Comparison of ENCODE assay signal across 20 cellular contexts in the genomic region with DNA sequence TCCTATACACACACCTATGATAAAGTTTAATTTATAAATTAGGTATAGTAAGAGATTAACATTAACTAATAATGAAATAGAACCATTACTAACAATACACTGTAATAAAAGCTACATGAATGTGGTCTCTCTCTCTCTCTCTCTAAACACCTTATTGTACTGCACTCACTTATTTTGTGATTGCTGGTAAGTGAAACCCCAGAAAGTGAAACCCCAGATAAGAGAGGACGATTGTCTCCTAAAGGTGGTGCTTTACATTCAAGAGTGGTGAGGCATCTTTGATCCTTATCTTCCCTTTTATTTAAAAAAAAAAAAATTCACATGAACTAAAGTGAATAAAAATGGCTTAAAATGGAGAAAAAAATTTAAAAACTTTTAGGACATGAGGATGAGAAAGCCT.
DNase-seq lines count a peak whose midpoint lies in the region; ATAC-seq and TF ChIP-seq lines count a peak whose summit lies in the region.
"Had no signal": no experiment of that assay in that cellular context is flagged by ENCODE, and none has a peak within 500 bp of the region (broad histone marks: within the 10 kb centered on the region; RNA-seq: fewer than 3 reads in every experiment).

No MANE protein-coding gene starts in this region.

- H3K27me3 ChIP-seq in naive thymus-derived CD4-positive, alpha-beta T cell (ENCODE audit: control insufficient read depth in 2 of 2, insufficient read depth in 2 of 2, low read length in 2 of 2): no peaks in the 10 kb centered on the region
- H3K27me3 ChIP-seq: brain microvascular endothelial cell had no signal

- intact Hi-C loops in activated CD4-positive, alpha-beta T cell treated with anti-CD3 and anti-CD28 coated beads, Interleukin-2, amount 10 ng/mL, durations not matched to agents 24 days and 14 days (cut with micrococcal nuclease): loop anchor here (1.0 kb wide), 1 partner anchor 8 kb away; no protein-coding TSS in a partner anchor
- intact Hi-C loops in activated T-helper 1 cell treated with anti-CD3 and anti-CD28 coated beads, Interleukin-12 subunit alpha, Interleukin-12 subunit beta, Interleukin-2, Interleukin-4 antibody, amounts not matched to agents 30 ng/mL and 10 ng/mL and 1 ng/mL, durations not matched to agents 14 hours and 24 hours and 36 hours (cut with micrococcal nuclease): loop anchor here (1.0 kb wide), 1 partner anchor 8 kb away; no protein-coding TSS in a partner anchor
- intact Hi-C loops in naive thymus-derived CD4-positive, alpha-beta T cell (cut with micrococcal nuclease): loop anchor here (1.0 to 10.0 kb wide), 3 partner anchors 47 to 457 kb away; a partner anchor contains a TSS

- peak; percentile 75 for DNase-seq in activated CD4-positive, alpha-beta T cell treated with anti-CD3 and anti-CD28 coated beads, Interleukin-2, amount 10 ng/mL, durations not matched to agents 24 days and 14 days
- DNase-seq in activated CD4-positive, alpha-beta T cell treated with anti-CD3 and anti-CD28 coated beads for 48 hours: no peak
- no peak for DNase-seq in HFFc6
- no peak for DNase-seq in activated T-helper 1 cell treated with anti-CD3 and anti-CD28 coated beads, Interleukin-12 subunit alpha, Interleukin-12 subunit beta, Interleukin-2, Interleukin-4 antibody, amounts not matched to agents 30 ng/mL and 10 ng/mL and 1 ng/mL, durations not matched to agents 14 hours and 24 hours and 36 hours (ENCODE audit: low spot score)
- peak in 2 of 9 donors; percentile 12 to 13 for DNase-seq in naive thymus-derived CD4-positive, alpha-beta T cell
- no peak for DNase-seq in DMS153 (lab: John Stamatoyannopoulos, UW)
- no peak for DNase-seq in NOMO-1 (lab: John Stamatoyannopoulos, UW; ENCODE audit: unreplicated experiment in 2 of 2)
- DNase-seq: brain microvascular endothelial cell; effector memory CD4-positive, alpha-beta T cell; foreskin fibroblast; NCI-H1092 treated with DMSO at 0.1 percent for 48 hours; NCI-H2227 treated with DMSO at 0.1 percent for 48 hours; PC-3; right cardiac atrium; stimulated activated CD4-positive, alpha-beta T cell treated with anti-CD3 and anti-CD28 coated beads, Interleukin-1b, Interleukin-23, amount 100 ng/mL, for 48 hours; trophoblast cell had no signal

- peak; percentile 72 for ATAC-seq in naive thymus-derived CD4-positive, alpha-beta T cell
- ATAC-seq in HG02981 (IDR thresholded peaks at IDR 0.05; ENCODE audit: unreplicated experiment): no peak
- ATAC-seq: PC-3, right cardiac atrium had no signal

- peaks cover 24% of the 10 kb centered on the region for H3K36me3 Mint-ChIP-seq in activated CD4-positive, alpha-beta T cell treated with anti-CD3 and anti-CD28 coated beads, Interleukin-2, amount 10 ng/mL, durations not matched to agents 24 days and 14 days (ENCODE audit: low read depth)
- peaks cover 11% of the 10 kb centered on the region for H3K36me3 Mint-ChIP-seq in HFFc6 (ENCODE audit: low read depth)
- peaks cover 24% of the 10 kb centered on the region for H3K36me3 Mint-ChIP-seq in activated T-helper 1 cell treated with anti-CD3 and anti-CD28 coated beads, Interleukin-12 subunit alpha, Interleukin-12 subunit beta, Interleukin-2, Interleukin-4 antibody, amounts not matched to agents 30 ng/mL and 10 ng/mL and 1 ng/mL, durations not matched to agents 14 hours and 24 hours and 36 hours (ENCODE audit: low read depth)
- peaks cover 0 to 25% (median 14%) of the 10 kb centered on the region in 5 donors for H3K36me3 Mint-ChIP-seq in naive thymus-derived CD4-positive, alpha-beta T cell

- no peaks in the 10 kb centered on the region for H3K9me3 Mint-ChIP-seq in activated CD4-positive, alpha-beta T cell treated with anti-CD3 and anti-CD28 coated beads, Interleukin-2, amount 10 ng/mL, durations not matched to agents 24 days and 14 days
- no peaks in the 10 kb centered on the region for H3K9me3 Mint-ChIP-seq in HFFc6
- H3K9me3 Mint-ChIP-seq in activated T-helper 1 cell treated with anti-CD3 and anti-CD28 coated beads, Interleukin-12 subunit alpha, Interleukin-12 subunit beta, Interleukin-2, Interleukin-4 antibody, amounts not matched to agents 30 ng/mL and 10 ng/mL and 1 ng/mL, durations not matched to agents 14 hours and 24 hours and 36 hours: no peaks in the 10 kb centered on the region
- no peaks in the 10 kb centered on the region for H3K9me3 Mint-ChIP-seq in naive thymus-derived CD4-positive, alpha-beta T cell
- H3K9me3 Mint-ChIP-seq: IgD-negative memory B cell, WTC11 had no signal

- H3K27ac ChIP-seq in naive thymus-derived CD4-positive, alpha-beta T cell (ENCODE audit: low read depth, low read length): no peak overlapping the region
- H3K27ac ChIP-seq: brain microvascular endothelial cell had no signal

- peaks cover 23 to 44% of the 10 kb centered on the region in 2 donors for H3K4me1 ChIP-seq in naive thymus-derived CD4-positive, alpha-beta T cell (ENCODE audit: control insufficient read depth in 2 of 2, insufficient read depth in 2 of 2, low read length in 2 of 2)

- H3K36me3 ChIP-seq in naive thymus-derived CD4-positive, alpha-beta T cell (ENCODE audit: control insufficient read depth in 2 of 3, insufficient read depth in 3 of 3, low read length in 3 of 3): peaks cover 0 to 10% (median 0%) of the 10 kb centered on the region in 3 experiments

- no peak for TF ChIP-seq CTCF in HFFc6 (IDR thresholded peaks at IDR 0.05)

- H3K9me3 ChIP-seq in naive thymus-derived CD4-positive, alpha-beta T cell (ENCODE audit: control insufficient read depth in 2 of 3, low read length in 3 of 3): no peaks in the 10 kb centered on the region

- peak overlapping the region; percentile 62 for H3K4me3 Mint-ChIP-seq in activated CD4-positive, alpha-beta T cell treated with anti-CD3 and anti-CD28 coated beads, Interleukin-2, amount 10 ng/mL, durations not matched to agents 24 days and 14 days
- peak overlapping the region; percentile 24 for H3K4me3 Mint-ChIP-seq in HFFc6
- peak overlapping the region; percentile 42 for H3K4me3 Mint-ChIP-seq in activated T-helper 1 cell treated with anti-CD3 and anti-CD28 coated beads, Interleukin-12 subunit alpha, Interleukin-12 subunit beta, Interleukin-2, Interleukin-4 antibody, amounts not matched to agents 30 ng/mL and 10 ng/mL and 1 ng/mL, durations not matched to agents 14 hours and 24 hours and 36 hours
- peak overlapping the region; percentile 7 to 73 (median 47) for H3K4me3 Mint-ChIP-seq in naive thymus-derived CD4-positive, alpha-beta T cell
- H3K4me3 Mint-ChIP-seq: WTC11 had no signal

- POLR2A ChIA-PET in naive thymus-derived CD4-positive, alpha-beta T cell (lab: Charles Lee): interaction anchor here (0.6 kb wide), 1 partner anchor 64 kb away, joined by 5 read pairs; no protein-coding TSS in a partner anchor

- peak overlapping the region; percentile 3 for H3K4me3 ChIP-seq in naive thymus-derived CD4-positive, alpha-beta T cell (ENCODE audit: low read length)
- H3K4me3 ChIP-seq: lung had no signal

- H3K27ac Mint-ChIP-seq in activated CD4-positive, alpha-beta T cell treated with anti-CD3 and anti-CD28 coated beads, Interleukin-2, amount 10 ng/mL, durations not matched to agents 24 days and 14 days: no peak overlapping the region
- H3K27ac Mint-ChIP-seq in HFFc6: peak overlapping the region; percentile 14; the same call in 1 of the 2 replicates
- H3K27ac Mint-ChIP-seq in activated T-helper 1 cell treated with anti-CD3 and anti-CD28 coated beads, Interleukin-12 subunit alpha, Interleukin-12 subunit beta, Interleukin-2, Interleukin-4 antibody, amounts not matched to agents 30 ng/mL and 10 ng/mL and 1 ng/mL, durations not matched to agents 14 hours and 24 hours and 36 hours: no peak overlapping the region
- peak overlapping the region in 4 of 9 donors; percentile 5 to 48 (median 17) for H3K27ac Mint-ChIP-seq in naive thymus-derived CD4-positive, alpha-beta T cell
- H3K27ac Mint-ChIP-seq: WTC11 had no signal

- CTCF ChIA-PET in naive thymus-derived CD4-positive, alpha-beta T cell (lab: Charles Lee): no interaction called here

- peaks cover 5% of the 10 kb centered on the region for H3K27me3 Mint-ChIP-seq in activated CD4-positive, alpha-beta T cell treated with anti-CD3 and anti-CD28 coated beads, Interleukin-2, amount 10 ng/mL, durations not matched to agents 24 days and 14 days
- H3K27me3 Mint-ChIP-seq in HFFc6 (ENCODE audit: insufficient read depth): no peaks in the 10 kb centered on the region
- H3K27me3 Mint-ChIP-seq in activated T-helper 1 cell treated with anti-CD3 and anti-CD28 coated beads, Interleukin-12 subunit alpha, Interleukin-12 subunit beta, Interleukin-2, Interleukin-4 antibody, amounts not matched to agents 30 ng/mL and 10 ng/mL and 1 ng/mL, durations not matched to agents 14 hours and 24 hours and 36 hours (ENCODE audit: insufficient read depth): peaks cover 5% of the 10 kb centered on the region
- peaks cover 0 to 3% (median 0%) of the 10 kb centered on the region in 5 donors for H3K27me3 Mint-ChIP-seq in naive thymus-derived CD4-positive, alpha-beta T cell
- H3K27me3 Mint-ChIP-seq: IgD-negative memory B cell had no signal

- H3K4me1 Mint-ChIP-seq in activated CD4-positive, alpha-beta T cell treated with anti-CD3 and anti-CD28 coated beads, Interleukin-2, amount 10 ng/mL, durations not matched to agents 24 days and 14 days: peaks cover 44% of the 10 kb centered on the region
- peaks cover 57% of the 10 kb centered on the region for H3K4me1 Mint-ChIP-seq in HFFc6 (ENCODE audit: low read depth)
- peaks cover 62% of the 10 kb centered on the region for H3K4me1 Mint-ChIP-seq in activated T-helper 1 cell treated with anti-CD3 and anti-CD28 coated beads, Interleukin-12 subunit alpha, Interleukin-12 subunit beta, Interleukin-2, Interleukin-4 antibody, amounts not matched to agents 30 ng/mL and 10 ng/mL and 1 ng/mL, durations not matched to agents 14 hours and 24 hours and 36 hours (ENCODE audit: low read depth)
- peaks cover 46 to 93% (median 76%) of the 10 kb centered on the region in 7 donors for H3K4me1 Mint-ChIP-seq in naive thymus-derived CD4-positive, alpha-beta T cell
